In genomic region chr3:186166491-186167288, GRCh38 we compare ENCODE assay signal across 21 cellular contexts.
"Had no signal": no experiment of that assay in that cellular context is flagged by ENCODE, and none has a peak within 500 bp of the region (broad histone marks: within the 10 kb centered on the region; RNA-seq: fewer than 3 reads in every experiment).

No MANE protein-coding gene starts in this region.

- ATAC-seq: activated naive CD8-positive, alpha-beta T cell treated with anti-CD3 and anti-CD28 coated beads, Interleukin-2, amount 50 U/mL, for 24 hours; activated T-cell treated with anti-CD3 and anti-CD28 coated beads, Interleukin-2, amount 50 U/mL, for 4 hours; foreskin keratinocyte; heart right ventricle; natural killer cell; right cardiac atrium; WTC11 had no signal

- DNase-seq: activated CD4-positive, alpha-beta memory T cell treated with anti-CD3 and anti-CD28 coated beads, Interleukin-2, amount 10 ng/mL, durations not matched to agents 7 days and 5 days; activated CD4-positive, alpha-beta T cell treated with anti-CD3 and anti-CD28 coated beads for 1 hour; activated CD4-positive, alpha-beta T cell treated with anti-CD3 and anti-CD28 coated beads, Interleukin-2, amount 10 ng/mL, durations not matched to agents 7 days and 5 days; activated CD8-positive, alpha-beta memory T cell treated with anti-CD3 and anti-CD28 coated beads, Interleukin-2, amount 50 U/mL, for 48 hours; activated naive CD8-positive, alpha-beta T cell treated with anti-CD3 and anti-CD28 coated beads, Interleukin-2, amount 50 U/mL, for 24 hours; activated T-cell treated with anti-CD3 and anti-CD28 coated beads, Interleukin-2, amount 50 U/mL, for 4 hours; foreskin keratinocyte; heart right ventricle; natural killer cell; right cardiac atrium; stimulated activated CD4-positive, alpha-beta T cell treated with anti-CD3 and anti-CD28 coated beads, Interleukin-2, amount 100 ng/mL, for 48 hours; stimulated activated naive CD4-positive, alpha-beta T cell treated with Interleukin-2 at 50 U/mL for 16 hours; T-helper 2 cell had no signal

- H3K36me3 Mint-ChIP-seq: mesothelial cell of epicardium, natural killer cell, WTC11 had no signal

- H3K36me3 ChIP-seq: breast epithelium, tibial nerve had no signal

- H3K27ac Mint-ChIP-seq: activated CD4-positive, alpha-beta memory T cell treated with anti-CD3 and anti-CD28 coated beads, Interleukin-2, amount 10 ng/mL, durations not matched to agents 7 days and 5 days; activated CD4-positive, alpha-beta T cell treated with anti-CD3 and anti-CD28 coated beads, Interleukin-2, amount 10 ng/mL, durations not matched to agents 7 days and 5 days; activated naive CD4-positive, alpha-beta T cell treated with anti-CD3 and anti-CD28 coated beads, Interleukin-2, amount 50 U/mL, for 24 hours; activated naive CD8-positive, alpha-beta T cell treated with anti-CD3 and anti-CD28 coated beads, Interleukin-2, amount 50 U/mL, for 24 hours; activated T-helper 2 cell treated with anti-CD3 and anti-CD28 coated beads, Interferon-gamma antibody, Interleukin-2, Interleukin-4, amounts not matched to agents 10 μg/mL and 5 μg/mL and 100 μg/mL, durations not matched to agents 14 hours and 24 hours and 36 hours; mesothelial cell of epicardium; natural killer cell; WTC11 had no signal

- H3K27me3 ChIP-seq: esophagus muscularis mucosa, heart right ventricle, tibial nerve had no signal

- H3K4me1 ChIP-seq: breast epithelium, foreskin keratinocyte had no signal

- FAIRE-seq: colon had no signal

- H3K9me3 ChIP-seq: breast epithelium, esophagus muscularis mucosa, heart right ventricle, tibial nerve had no signal

- H3K4me3 Mint-ChIP-seq: activated CD4-positive, alpha-beta memory T cell treated with anti-CD3 and anti-CD28 coated beads, Interleukin-2, amount 10 ng/mL, durations not matched to agents 7 days and 5 days; activated CD4-positive, alpha-beta T cell treated with anti-CD3 and anti-CD28 coated beads, Interleukin-2, amount 10 ng/mL, durations not matched to agents 7 days and 5 days; activated naive CD4-positive, alpha-beta T cell treated with anti-CD3 and anti-CD28 coated beads, Interleukin-2, amount 50 U/mL, for 24 hours; activated naive CD8-positive, alpha-beta T cell treated with anti-CD3 and anti-CD28 coated beads, Interleukin-2, amount 50 U/mL, for 24 hours; activated T-cell treated with anti-CD3 and anti-CD28 coated beads, Interleukin-2, amount 50 U/mL, for 4 hours; mesothelial cell of epicardium; natural killer cell; WTC11 had no signal

- H3K27ac ChIP-seq: breast epithelium, foreskin keratinocyte, heart right ventricle, tibial nerve had no signal

- H3K4me3 ChIP-seq: breast epithelium, esophagus muscularis mucosa, heart right ventricle, tibial nerve had no signal

- H3K4me1 Mint-ChIP-seq: activated CD4-positive, alpha-beta memory T cell treated with anti-CD3 and anti-CD28 coated beads, Interleukin-2, amount 10 ng/mL, durations not matched to agents 7 days and 5 days; activated CD4-positive, alpha-beta T cell treated with anti-CD3 and anti-CD28 coated beads, Interleukin-2, amount 10 ng/mL, durations not matched to agents 7 days and 5 days; activated naive CD4-positive, alpha-beta T cell treated with anti-CD3 and anti-CD28 coated beads, Interleukin-2, amount 50 U/mL, for 24 hours; activated naive CD8-positive, alpha-beta T cell treated with anti-CD3 and anti-CD28 coated beads, Interleukin-2, amount 50 U/mL, for 24 hours; mesothelial cell of epicardium; WTC11 had no signal

- H3K9me3 Mint-ChIP-seq: activated CD4-positive, alpha-beta memory T cell treated with anti-CD3 and anti-CD28 coated beads, Interleukin-2, amount 10 ng/mL, durations not matched to agents 7 days and 5 days; activated CD4-positive, alpha-beta T cell treated with anti-CD3 and anti-CD28 coated beads, Interleukin-2, amount 10 ng/mL, durations not matched to agents 7 days and 5 days; activated naive CD4-positive, alpha-beta T cell treated with anti-CD3 and anti-CD28 coated beads, Interleukin-2, amount 50 U/mL, for 24 hours; activated naive CD8-positive, alpha-beta T cell treated with anti-CD3 and anti-CD28 coated beads, Interleukin-2, amount 50 U/mL, for 24 hours; activated T-cell treated with anti-CD3 and anti-CD28 coated beads, Interleukin-2, amount 50 U/mL, for 4 hours; activated T-helper 2 cell treated with anti-CD3 and anti-CD28 coated beads, Interferon-gamma antibody, Interleukin-2, Interleukin-4, amounts not matched to agents 10 μg/mL and 5 μg/mL and 100 μg/mL, durations not matched to agents 14 hours and 24 hours and 36 hours; mesothelial cell of epicardium; natural killer cell; WTC11 had no signal
